Comparison of ENCODE assay signal across 1 cellular context in the genomic region with DNA sequence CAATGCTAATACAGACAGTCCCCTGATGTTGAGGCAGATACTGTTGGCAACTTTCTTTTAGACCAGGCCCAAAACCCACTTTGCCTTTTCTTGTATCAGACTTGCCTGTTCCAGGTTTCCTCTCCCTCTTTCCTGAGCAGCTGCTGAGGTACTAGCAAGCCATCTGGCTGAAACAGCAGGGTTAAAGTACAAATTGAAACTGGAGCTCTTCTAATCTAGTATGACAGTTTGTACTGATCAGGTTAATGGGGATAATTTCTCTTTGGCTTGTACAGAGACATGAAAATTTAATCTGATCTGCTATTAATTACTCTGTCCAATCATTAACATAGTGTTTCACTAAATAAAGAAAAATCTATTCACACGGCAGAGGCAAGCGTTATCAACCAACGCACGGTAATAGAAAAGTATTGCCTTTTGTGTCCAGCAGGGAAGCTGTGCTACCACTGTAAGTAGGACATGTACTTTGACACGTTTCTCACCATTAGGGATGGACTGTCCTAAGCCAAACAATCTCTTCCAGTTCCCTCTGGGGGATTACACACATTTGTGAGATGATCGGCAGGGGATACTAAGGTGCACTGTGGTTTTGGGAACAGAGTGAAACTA.
TF ChIP-seq lines count a peak whose summit lies in the region.

No MANE protein-coding gene starts in this region.

TF ChIP-seq in liver, 16 proteins besides CTCF, POLR2A, EP300 and RAD21 (continued from another document):
- TF ChIP-seq REST (IDR thresholded peaks at IDR 0.05): no peak
- no peak for TF ChIP-seq RXRA (IDR thresholded peaks at IDR 0.05)
- TF ChIP-seq HNF4A (conservative IDR thresholded peaks at IDR 0.05): peak; percentile 63 to 77
- TF ChIP-seq JUND (IDR thresholded peaks at IDR 0.05): no peak
- no peak for TF ChIP-seq MAX (IDR thresholded peaks at IDR 0.05)
- no peak for TF ChIP-seq EGR1 (IDR thresholded peaks at IDR 0.05; ENCODE audit: low read depth in 2 of 2)
